In the genomic region with DNA sequence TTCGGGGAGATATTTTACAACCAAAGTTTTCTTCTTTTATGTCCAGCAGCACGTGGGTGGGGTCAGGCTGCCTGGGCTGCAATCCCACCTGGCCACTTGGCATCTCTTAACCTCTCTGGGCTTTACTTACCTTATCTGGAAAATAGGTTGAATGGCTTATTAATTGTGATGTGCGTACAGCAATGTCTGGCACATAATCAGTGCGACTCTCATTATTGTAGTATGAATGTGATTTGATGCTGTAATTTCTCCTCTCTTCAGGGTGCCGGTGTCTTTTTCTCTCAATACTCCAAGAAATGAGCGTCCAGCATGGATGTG, we compare ENCODE assay signal across 19 cellular contexts. TPM values are rescaled to one million over a fixed set of nuclear protein-coding genes. Genes with fewer than 3 reads are reported as not detected.
A peak's percentile ranks its signal among the peaks of the same experiment; 100 is the strongest.
DNase-seq lines count a peak whose midpoint lies in the region; ATAC-seq and TF ChIP-seq lines count a peak whose summit lies in the region.
"Had no signal": no experiment of that assay in that cellular context is flagged by ENCODE, and none has a peak within 500 bp of the region (broad histone marks: within the 10 kb centered on the region; RNA-seq: fewer than 3 reads in every experiment).

No MANE protein-coding gene starts in this region.

- no peak overlapping the region for H3K4me2 ChIP-seq in smooth muscle cell

- POLR2A ChIA-PET in CD8-positive, alpha-beta T cell (lab: Charles Lee) = no interaction called here
- POLR2A ChIA-PET in naive thymus-derived CD8-positive, alpha-beta T cell (lab: Charles Lee) = interaction anchor here (2.8 to 12.8 kb wide), 2 partner anchors 30 to 121 kb away, joined by 10 to 159 read pairs; partner anchors contain the start of gene ANKRD36B

- intact Hi-C loops in CD8-positive, alpha-beta T cell (cut with DNase I, micrococcal nuclease) = loop anchor here (5.0 to 10.0 kb wide), 4 partner anchors 64 to 1443 kb away; partner anchors contain the start of genes COX5B (in 2 of the 2), LIPT1 (in 1 of the 2), TMEM131 (in 1 of the 2) and TSGA10 (in 1 of the 2)

- H3K9me3 ChIP-seq in CD8-positive, alpha-beta T cell (ENCODE audit: low read length) = no peaks in the 10 kb centered on the region
- no peaks in the 10 kb centered on the region for H3K9me3 ChIP-seq in smooth muscle cell (replicated peaks; ENCODE audit: low read depth)
- H3K9me3 ChIP-seq: adrenal gland, HAP-1, heart left ventricle had no signal

- ATAC-seq in CD8-positive, alpha-beta T cell = no peak
- no peak for ATAC-seq in naive thymus-derived CD8-positive, alpha-beta T cell
- ATAC-seq in HG03342 (IDR thresholded peaks at IDR 0.05; ENCODE audit: unreplicated experiment) = no peak
- ATAC-seq: activated CD4-positive, CD25-positive, alpha-beta regulatory T cell treated with anti-CD3 and anti-CD28 coated beads, Interleukin-2, amount 50 U/mL, for 24 hours; heart left ventricle had no signal

- WGBS in smooth muscle cell (ENCODE audit: low lambda C conversion rate) = 77% methylated on average over 6 of the region's 6 CpGs

- H3K27me3 ChIP-seq in CD8-positive, alpha-beta T cell (ENCODE audit: insufficient read depth, low read length) = no peaks in the 10 kb centered on the region
- no peaks in the 10 kb centered on the region for H3K27me3 ChIP-seq in smooth muscle cell (ENCODE audit: low read depth)
- H3K27me3 ChIP-seq: adrenal gland, heart left ventricle had no signal

- CTCF ChIA-PET in CD8-positive, alpha-beta T cell (lab: Charles Lee) = interaction anchor here (1.2 to 14.6 kb wide), 6 partner anchors 13 to 121 kb away, joined by 3 to 185 read pairs (median 66); partner anchors contain the start of gene ANKRD36B

- H3K4me3 Mint-ChIP-seq in T-helper 2 cell treated with Interferon-gamma antibody and Interleukin-4, amounts not matched to agents 5 μg/mL and 100 μg/mL, for 36 hours = peak overlapping the region; percentile 98
- peak overlapping the region; percentile 26 for H3K4me3 Mint-ChIP-seq in CD8-positive, alpha-beta T cell
- H3K4me3 Mint-ChIP-seq in activated naive CD8-positive, alpha-beta T cell = peak overlapping the region; percentile 48
- H3K4me3 Mint-ChIP-seq in naive thymus-derived CD8-positive, alpha-beta T cell = peak overlapping the region in 8 of 10 donors; percentile 23 to 97 (median 66)

- H3K36me3 Mint-ChIP-seq in T-helper 2 cell treated with Interferon-gamma antibody and Interleukin-4, amounts not matched to agents 5 μg/mL and 100 μg/mL, for 36 hours (ENCODE audit: low read depth) = peaks cover 30% of the 10 kb centered on the region
- H3K36me3 Mint-ChIP-seq in CD8-positive, alpha-beta T cell = peaks cover 26% of the 10 kb centered on the region
- H3K36me3 Mint-ChIP-seq in activated naive CD8-positive, alpha-beta T cell = peaks cover 3% of the 10 kb centered on the region
- peaks cover 3 to 24% (median 20%) of the 10 kb centered on the region in 3 donors for H3K36me3 Mint-ChIP-seq in naive thymus-derived CD8-positive, alpha-beta T cell

- H3K4me3 ChIP-seq in CD8-positive, alpha-beta T cell (ENCODE audit: low read depth, low read length) = no peak overlapping the region
- H3K4me3 ChIP-seq in smooth muscle cell = no peak overlapping the region
- H3K4me3 ChIP-seq: adrenal gland, HAP-1, heart left ventricle had no signal

- H3K9ac ChIP-seq in smooth muscle cell (ENCODE audit: low read depth) = no peak overlapping the region

- no peaks in the 10 kb centered on the region for H3F3A ChIP-seq in smooth muscle cell (ENCODE audit: low read depth)

- H4K20me1 ChIP-seq in smooth muscle cell (ENCODE audit: low read depth) = no peaks in the 10 kb centered on the region

- no peak for TF ChIP-seq CTCF in CD8-positive, alpha-beta T cell (IDR thresholded peaks at IDR 0.05)
- TF ChIP-seq CTCF in smooth muscle cell (IDR thresholded peaks at IDR 0.05; ENCODE audit: borderline replicate concordance, insufficient read depth, poor library complexity, severe bottlenecking) = no peak

- no peaks in the 10 kb centered on the region for H3K27me3 Mint-ChIP-seq in T-helper 2 cell treated with Interferon-gamma antibody and Interleukin-4, amounts not matched to agents 5 μg/mL and 100 μg/mL, for 36 hours (ENCODE audit: low read depth)
- no peaks in the 10 kb centered on the region for H3K27me3 Mint-ChIP-seq in CD8-positive, alpha-beta T cell (ENCODE audit: low read depth)
- H3K27me3 Mint-ChIP-seq in activated naive CD8-positive, alpha-beta T cell = no peaks in the 10 kb centered on the region
- H3K27me3 Mint-ChIP-seq in naive thymus-derived CD8-positive, alpha-beta T cell = no peaks in the 10 kb centered on the region

- H3K79me2 ChIP-seq in smooth muscle cell (ENCODE audit: low read depth) = no peaks in the 10 kb centered on the region

- H3K36me3 ChIP-seq in CD8-positive, alpha-beta T cell (ENCODE audit: insufficient read depth, low read length) = no peaks in the 10 kb centered on the region
- H3K36me3 ChIP-seq in smooth muscle cell (ENCODE audit: low read depth) = no peaks in the 10 kb centered on the region
- H3K36me3 ChIP-seq: adrenal gland, HAP-1, heart left ventricle had no signal

- H3K4me1 Mint-ChIP-seq in T-helper 2 cell treated with Interferon-gamma antibody and Interleukin-4, amounts not matched to agents 5 μg/mL and 100 μg/mL, for 36 hours (ENCODE audit: low read depth) = peaks cover 51% of the 10 kb centered on the region
- H3K4me1 Mint-ChIP-seq in CD8-positive, alpha-beta T cell (ENCODE audit: low read depth) = peaks cover 60% of the 10 kb centered on the region
- H3K4me1 Mint-ChIP-seq in activated naive CD8-positive, alpha-beta T cell (ENCODE audit: low read depth) = peaks cover 56% of the 10 kb centered on the region
- peaks cover 42 to 66% (median 57%) of the 10 kb centered on the region in 4 donors for H3K4me1 Mint-ChIP-seq in naive thymus-derived CD8-positive, alpha-beta T cell

- H2AFZ ChIP-seq in smooth muscle cell (ENCODE audit: low read depth) = no peak overlapping the region

- H3K27ac Mint-ChIP-seq in T-helper 2 cell treated with Interferon-gamma antibody and Interleukin-4, amounts not matched to agents 5 μg/mL and 100 μg/mL, for 36 hours = peak overlapping the region; percentile 84
- peak overlapping the region; percentile 49 for H3K27ac Mint-ChIP-seq in CD8-positive, alpha-beta T cell
- H3K27ac Mint-ChIP-seq in activated naive CD8-positive, alpha-beta T cell = peak overlapping the region; percentile 51
- peak overlapping the region in 9 of 10 donors; percentile 71 to 100 (median 93) for H3K27ac Mint-ChIP-seq in naive thymus-derived CD8-positive, alpha-beta T cell

- H3K27ac ChIP-seq in CD8-positive, alpha-beta T cell (ENCODE audit: low read depth, low read length) = no peak overlapping the region
- H3K27ac ChIP-seq in smooth muscle cell (ENCODE audit: low read depth) = no peak overlapping the region
- H3K27ac ChIP-seq: adrenal gland, heart left ventricle had no signal

- no peaks in the 10 kb centered on the region for H3K9me3 Mint-ChIP-seq in T-helper 2 cell treated with Interferon-gamma antibody and Interleukin-4, amounts not matched to agents 5 μg/mL and 100 μg/mL, for 36 hours
- no peaks in the 10 kb centered on the region for H3K9me3 Mint-ChIP-seq in CD8-positive, alpha-beta T cell
- H3K9me3 Mint-ChIP-seq in activated naive CD8-positive, alpha-beta T cell (ENCODE audit: low read depth) = no peaks in the 10 kb centered on the region
- H3K9me3 Mint-ChIP-seq in naive thymus-derived CD8-positive, alpha-beta T cell = no peaks in the 10 kb centered on the region

- DNase-seq in T-helper 2 cell treated with Interferon-gamma antibody and Interleukin-4, amounts not matched to agents 5 μg/mL and 100 μg/mL, for 36 hours (ENCODE audit: low spot score) = no peak
- DNase-seq in T-helper 2 cell = no peak
- no peak for DNase-seq in CD8-positive, alpha-beta T cell
- no peak for DNase-seq in naive thymus-derived CD8-positive, alpha-beta T cell
- DNase-seq in NCI-H1930 (lab: John Stamatoyannopoulos, UW) = no peak
- no peak for DNase-seq in smooth muscle cell (lab: John Stamatoyannopoulos, UW; ENCODE audit: unreplicated experiment)
- DNase-seq: 8988T; adrenal gland; cortex of kidney; midbrain; NCI-H2107; NCI-H524; stimulated activated CD4-positive, alpha-beta T cell treated with anti-CD3 and anti-CD28 coated beads, Interleukin-12 subunit alpha, Interleukin-12 subunit beta, amount 100 ng/mL, for 4 hours had no signal

- H3K4me1 ChIP-seq in CD8-positive, alpha-beta T cell (ENCODE audit: insufficient read depth, low read length) = peaks cover 56% of the 10 kb centered on the region
- no peaks in the 10 kb centered on the region for H3K4me1 ChIP-seq in smooth muscle cell (ENCODE audit: low read depth)
- H3K4me1 ChIP-seq: adrenal gland had no signal

RNA-seq across cellular contexts. Expression of gene ZAP70, which starts 2.0 kb away (rescaled TPM):
- 100 to 1,000 TPM; 487 to 512 TPM for total RNA-seq in CD8-positive, alpha-beta T cell
- 100 to 1,000 TPM; 490 to 503 TPM for total RNA-seq in naive thymus-derived CD8-positive, alpha-beta T cell
- 100 to 1,000 TPM; 131 to 168 (median 149) TPM for polyA plus RNA-seq in naive thymus-derived CD8-positive, alpha-beta T cell
- total RNA-seq in smooth muscle cell = 0.40 TPM in 1 of 2 replicates, not detected in the other
- 0.24 and 0.31 TPM in 2 replicates for polyA plus RNA-seq in smooth muscle cell
- total RNA-seq: renal cortical epithelial cell had no signal

RNA-seq across cellular contexts. Expression of gene C2orf92, which starts 41.8 kb away (rescaled TPM):
- total RNA-seq in CD8-positive, alpha-beta T cell = 1 to 10 TPM; 7.1 to 7.8 TPM
- 10 to 100 TPM; 18.2 to 21.2 TPM for total RNA-seq in naive thymus-derived CD8-positive, alpha-beta T cell
- polyA plus RNA-seq in naive thymus-derived CD8-positive, alpha-beta T cell = 1 to 10 TPM in 1 of 3 donors, under 1 TPM in 2; 0.35 to 1.5 (median 0.68) TPM
- 7.2 and 7.5 TPM in 2 replicates for total RNA-seq in smooth muscle cell
- polyA plus RNA-seq in smooth muscle cell = 1.0 and 3.3 TPM in 2 replicates

RNA-seq across cellular contexts. Expression of gene ACTR1B, which starts 47.5 kb away (rescaled TPM):
- 10 to 100 TPM; 81.9 to 82.1 TPM for total RNA-seq in CD8-positive, alpha-beta T cell
- total RNA-seq in naive thymus-derived CD8-positive, alpha-beta T cell = 10 to 100 TPM; 94.0 to 97.8 TPM
- 10 to 100 TPM; 11.7 to 17.9 (median 13.0) TPM for polyA plus RNA-seq in naive thymus-derived CD8-positive, alpha-beta T cell
- total RNA-seq in smooth muscle cell = 43.7 and 47.2 TPM in 2 replicates
- 20.8 and 21.7 TPM in 2 replicates for polyA plus RNA-seq in smooth muscle cell

Comparison
In these comparisons a context has a peak if more than half of its experiments do, and no peak if none do; other contexts are left out.
1. H3K4me3 Mint-ChIP-seq: peak in every context shown above with its lines; median percentile 98 in T-helper 2 cell treated with Interferon-gamma antibody and Interleukin-4, amounts not matched to agents 5 μg/mL and 100 μg/mL, for 36 hours; 66 in naive thymus-derived CD8-positive, alpha-beta T cell; 48 in activated naive CD8-positive, alpha-beta T cell; 26 in CD8-positive, alpha-beta T cell.
2. RNA of gene ZAP70, which starts 2.0 kb away (total RNA-seq): 487 to 512 TPM in CD8-positive, alpha-beta T cell and 490 to 503 TPM in naive thymus-derived CD8-positive, alpha-beta T cell; 0.40 TPM in smooth muscle cell; every median in the first group is over 100 times any median in the second.
3. Peak in every context shown above with its lines, with median percentiles within 50 percentile points of each other: H3K27ac Mint-ChIP-seq.